Comparison of ENCODE assay signal across 25 cellular contexts in the genomic region with DNA sequence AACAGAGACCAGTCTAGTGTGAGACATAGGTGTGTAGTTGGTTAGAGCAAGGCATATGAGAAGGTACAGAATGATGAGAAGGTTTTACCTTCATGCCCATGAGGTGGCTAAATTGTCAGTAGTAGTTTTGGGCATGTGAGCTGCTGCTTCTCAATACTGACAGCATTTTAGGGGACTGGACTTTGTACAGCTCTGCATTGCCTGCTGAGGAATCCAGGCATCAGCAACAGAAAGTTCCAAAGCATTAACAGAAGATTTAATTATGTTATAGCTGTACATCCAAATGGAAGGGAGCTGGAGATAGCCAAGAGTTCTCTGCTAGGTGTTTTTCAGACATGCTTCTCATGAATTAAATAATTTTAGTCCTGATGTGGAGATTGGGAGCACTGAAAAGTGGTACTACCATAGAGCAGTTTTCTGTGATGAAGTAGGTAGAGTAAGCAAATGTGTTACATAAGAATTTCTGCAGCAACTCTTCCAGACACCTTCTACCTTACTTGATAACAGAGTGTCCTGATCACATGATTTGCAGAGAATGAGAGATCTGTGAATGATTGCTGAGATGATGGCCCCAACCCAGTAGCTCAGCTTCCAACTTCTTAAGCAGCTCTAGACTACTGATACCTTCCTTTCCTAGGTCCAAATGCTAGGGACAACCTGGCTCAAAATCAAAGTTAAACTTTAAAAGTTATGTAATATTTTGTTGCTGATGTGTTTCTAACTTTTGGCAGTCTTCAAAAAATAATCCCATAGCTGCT. TPM values are rescaled to one million over a fixed set of nuclear protein-coding genes. Genes with fewer than 3 reads are reported as not detected.
DNase-seq lines count a peak whose midpoint lies in the region; ATAC-seq and TF ChIP-seq lines count a peak whose summit lies in the region.
"Had no signal": no experiment of that assay in that cellular context is flagged by ENCODE, and none has a peak within 500 bp of the region (broad histone marks: within the 10 kb centered on the region; RNA-seq: fewer than 3 reads in every experiment).

No MANE protein-coding gene starts in this region.

- intact Hi-C loops in left ventricle myocardium inferior (cut with micrococcal nuclease) (no loop called here), cardiac septum (cut with DNase I) (no loop called here)

- peak overlapping the region; percentile 85 for H3K27ac ChIP-seq in left ventricle myocardium inferior (replicated peaks)
- peak overlapping the region; percentile 39 for H3K27ac ChIP-seq in mesodermal cell (ENCODE audit: low read depth, low read length, severe bottlenecking)
- no peak overlapping the region for H3K27ac ChIP-seq in substantia nigra (ENCODE audit: low read depth, low read length, poor library complexity, severe bottlenecking)
- H3K27ac ChIP-seq: lower lobe of right lung, skin epidermis had no signal

- no peaks in the 10 kb centered on the region for H3K9me3 ChIP-seq in left ventricle myocardium inferior (replicated peaks)
- H3K9me3 ChIP-seq in mesodermal cell (ENCODE audit: control insufficient read depth, low read length): no peaks in the 10 kb centered on the region
- H3K9me3 ChIP-seq: lower lobe of right lung had no signal

- H3K4me3 ChIP-seq in left ventricle myocardium inferior (no peak overlapping the region), epithelial cell of proximal tubule (ENCODE audit: low read depth, low read length) (peak overlapping the region; percentile 30), mesodermal cell (ENCODE audit: extremely low read depth, insufficient read depth, low read length, poor library complexity, severe bottlenecking) (no peak overlapping the region)
- H3K4me3 ChIP-seq: GM23338, lower lobe of right lung, skin epidermis had no signal

- H3K36me3 ChIP-seq in left ventricle myocardium inferior (no peaks in the 10 kb centered on the region), mesodermal cell (ENCODE audit: control insufficient read depth, insufficient read depth, low read length) (peaks cover 3% of the 10 kb centered on the region)
- H3K36me3 ChIP-seq: lower lobe of right lung had no signal

- H3K27me3 ChIP-seq in left ventricle myocardium inferior (ENCODE audit: low read depth): no peaks in the 10 kb centered on the region

- DNase-seq in left ventricle myocardium inferior: no peak
- DNase-seq in cardiac septum (ENCODE audit: low spot score): no peak
- no peak for DNase-seq in epithelial cell of proximal tubule (ENCODE audit: low read depth)
- no peak for DNase-seq in cerebellum (ENCODE audit: low spot score)
- DNase-seq in HFFc6: no peak
- DNase-seq in substantia nigra (lab: John Stamatoyannopoulos, UW): no peak
- DNase-seq: activated CD8-positive, alpha-beta memory T cell treated with anti-CD3 and anti-CD28 coated beads, Interleukin-2, amount 50 U/mL, for 48 hours; activated CD8-positive, alpha-beta T cell treated with anti-CD3 and anti-CD28 coated beads for 36 hours; Calu3; DMS79; hypothalamus; lower lobe of right lung; MM.1S; NCI-H1105 treated with DMSO at 0.1 percent for 48 hours; NCI-H1930; NCI-H524 treated with DMSO at 0.1 percent for 48 hours; nephron progenitor cell; retina had no signal

- ATAC-seq in GM21447 (IDR thresholded peaks at IDR 0.05; ENCODE audit: unreplicated experiment): no peak
- ATAC-seq: activated CD8-positive, alpha-beta T cell treated with anti-CD3 and anti-CD28 coated beads for 36 hours; GM23338; stimulated activated memory B cell treated with anti-CD40 and anti-IgM and Interleukin-4, amounts not matched to agents 10 μg/mL and 1 μg/mL and 100 μg/mL, for 72 hours had no signal

- H3K4me1 ChIP-seq in left ventricle myocardium inferior (peaks cover 85% of the 10 kb centered on the region), mesodermal cell (ENCODE audit: control insufficient read depth, insufficient read depth, low read length, poor library complexity, severe bottlenecking) (peaks cover 16% of the 10 kb centered on the region)

- no peaks in the 10 kb centered on the region for H3K9me3 Mint-ChIP-seq in HFFc6
- H3K9me3 Mint-ChIP-seq: activated CD8-positive, alpha-beta T cell treated with anti-CD3 and anti-CD28 coated beads for 36 hours; activated naive CD4-positive, alpha-beta T cell treated with anti-CD3 and anti-CD28 coated beads, Interleukin-2, amount 50 U/mL, for 24 hours; GM23338; nephron progenitor cell; stimulated activated memory B cell treated with anti-CD40 and anti-IgM and Interleukin-4, amounts not matched to agents 10 μg/mL and 1 μg/mL and 100 μg/mL, for 72 hours had no signal

- H3K27ac Mint-ChIP-seq in HFFc6: no peak overlapping the region
- H3K27ac Mint-ChIP-seq: activated CD8-positive, alpha-beta T cell treated with anti-CD3 and anti-CD28 coated beads for 36 hours; activated naive CD4-positive, alpha-beta T cell treated with anti-CD3 and anti-CD28 coated beads, Interleukin-2, amount 50 U/mL, for 24 hours; GM23338; nephron progenitor cell; stimulated activated memory B cell treated with anti-CD40 and anti-IgM and Interleukin-4, amounts not matched to agents 10 μg/mL and 1 μg/mL and 100 μg/mL, for 72 hours had no signal

- H3K4me1 Mint-ChIP-seq in HFFc6 (ENCODE audit: low read depth): peaks cover 42% of the 10 kb centered on the region
- H3K4me1 Mint-ChIP-seq: stimulated activated memory B cell treated with anti-CD40 and anti-IgM and Interleukin-4, amounts not matched to agents 10 μg/mL and 1 μg/mL and 100 μg/mL, for 72 hours had no signal

- H3K36me3 Mint-ChIP-seq in HFFc6 (ENCODE audit: low read depth): no peaks in the 10 kb centered on the region; the same call in 1 of the 2 replicates
- H3K36me3 Mint-ChIP-seq: activated naive CD4-positive, alpha-beta T cell treated with anti-CD3 and anti-CD28 coated beads, Interleukin-2, amount 50 U/mL, for 24 hours; stimulated activated memory B cell treated with anti-CD40 and anti-IgM and Interleukin-4, amounts not matched to agents 10 μg/mL and 1 μg/mL and 100 μg/mL, for 72 hours had no signal

- no peak for TF ChIP-seq CTCF in left ventricle myocardium inferior (IDR thresholded peaks at IDR 0.05; ENCODE audit: borderline replicate concordance)
- TF ChIP-seq CTCF in epithelial cell of proximal tubule (conservative IDR thresholded peaks at IDR 0.05; ENCODE audit: low read depth, low read length): no peak
- no peak for TF ChIP-seq CTCF in HFFc6 (IDR thresholded peaks at IDR 0.05)

- no peak overlapping the region for H3K4me3 Mint-ChIP-seq in HFFc6
- H3K4me3 Mint-ChIP-seq: activated CD8-positive, alpha-beta T cell treated with anti-CD3 and anti-CD28 coated beads for 36 hours; activated naive CD4-positive, alpha-beta T cell treated with anti-CD3 and anti-CD28 coated beads, Interleukin-2, amount 50 U/mL, for 24 hours; CD14-positive monocyte; GM23338; nephron progenitor cell; stimulated activated memory B cell treated with anti-CD40 and anti-IgM and Interleukin-4, amounts not matched to agents 10 μg/mL and 1 μg/mL and 100 μg/mL, for 72 hours had no signal

- H3K27me3 Mint-ChIP-seq in HFFc6 (ENCODE audit: insufficient read depth): no peaks in the 10 kb centered on the region
- H3K27me3 Mint-ChIP-seq: activated CD8-positive, alpha-beta T cell treated with anti-CD3 and anti-CD28 coated beads for 36 hours; activated naive CD4-positive, alpha-beta T cell treated with anti-CD3 and anti-CD28 coated beads, Interleukin-2, amount 50 U/mL, for 24 hours had no signal

RNA-seq across cellular contexts. Expression of a gene that starts 30.4 kb away (rescaled TPM):
- total RNA-seq in left ventricle myocardium inferior (44.0 TPM), cardiac septum (38.5 TPM), epithelial cell of proximal tubule (16.2 and 20.8 TPM in 2 replicates), cerebellum (42.0 TPM)
- 15.5 TPM for polyA plus RNA-seq in mesodermal cell (2013, experiment 1 of 2)
- 19.4 TPM for polyA plus RNA-seq in mesodermal cell (2013, experiment 2 of 2)
- total RNA-seq in HFFc6 (2021; fragmentation: NEBNext Ultra II Directional; extraction: Animal tissue kit (Norgen Biotek cat#: 25700)): 10 to 100 TPM; 14.1 to 22.2 (median 18.2) TPM
